Comparison of ENCODE assay signal across 8 cellular contexts in genomic region chr7:150898475-150899011, GRCh38. TPM values are rescaled to one million over a fixed set of nuclear protein-coding genes. Genes with fewer than 3 reads are reported as not detected.
A peak's percentile ranks its signal among the peaks of the same experiment; 100 is the strongest.
DNase-seq lines count a peak whose midpoint lies in the region; ATAC-seq, FAIRE-seq and TF ChIP-seq lines count a peak whose summit lies in the region.

No MANE protein-coding gene starts in this region.

- no peak overlapping the region for H3K9ac ChIP-seq in neural progenitor cell

- peaks cover 3% of the 10 kb centered on the region for H3K9me3 ChIP-seq in neural progenitor cell (ENCODE audit: low read depth)

- H3K9me3 Mint-ChIP-seq in activated T-helper 1 cell treated with anti-CD3 and anti-CD28 coated beads, Interleukin-12 subunit alpha, Interleukin-12 subunit beta, Interleukin-2, Interleukin-4 antibody, amounts not matched to agents 30 ng/mL and 10 ng/mL and 1 ng/mL, durations not matched to agents 14 hours and 24 hours and 36 hours, result no peaks in the 10 kb centered on the region
- peaks cover 9% of the 10 kb centered on the region for H3K9me3 Mint-ChIP-seq in neural progenitor cell

- peaks cover 33% of the 10 kb centered on the region for H3K27me3 Mint-ChIP-seq in activated T-helper 1 cell treated with anti-CD3 and anti-CD28 coated beads, Interleukin-12 subunit alpha, Interleukin-12 subunit beta, Interleukin-2, Interleukin-4 antibody, amounts not matched to agents 30 ng/mL and 10 ng/mL and 1 ng/mL, durations not matched to agents 14 hours and 24 hours and 36 hours (ENCODE audit: insufficient read depth)
- H3K27me3 Mint-ChIP-seq in neural progenitor cell (ENCODE audit: insufficient read depth, low read depth), result peaks cover 22% of the 10 kb centered on the region

- peaks cover 6% of the 10 kb centered on the region for H3K4me1 Mint-ChIP-seq in activated T-helper 1 cell treated with anti-CD3 and anti-CD28 coated beads, Interleukin-12 subunit alpha, Interleukin-12 subunit beta, Interleukin-2, Interleukin-4 antibody, amounts not matched to agents 30 ng/mL and 10 ng/mL and 1 ng/mL, durations not matched to agents 14 hours and 24 hours and 36 hours (ENCODE audit: low read depth)
- peaks cover 29% of the 10 kb centered on the region for H3K4me1 Mint-ChIP-seq in neural progenitor cell

- no peaks in the 10 kb centered on the region for H3K79me2 ChIP-seq in neural progenitor cell (ENCODE audit: low read depth)

- no peaks in the 10 kb centered on the region for H3K36me3 Mint-ChIP-seq in activated T-helper 1 cell treated with anti-CD3 and anti-CD28 coated beads, Interleukin-12 subunit alpha, Interleukin-12 subunit beta, Interleukin-2, Interleukin-4 antibody, amounts not matched to agents 30 ng/mL and 10 ng/mL and 1 ng/mL, durations not matched to agents 14 hours and 24 hours and 36 hours (ENCODE audit: low read depth)
- no peaks in the 10 kb centered on the region for H3K36me3 Mint-ChIP-seq in neural progenitor cell

- peaks cover 20% of the 10 kb centered on the region for H3K27me3 ChIP-seq in neural progenitor cell

- intact Hi-C loops in activated T-helper 1 cell treated with anti-CD3 and anti-CD28 coated beads, Interleukin-12 subunit alpha, Interleukin-12 subunit beta, Interleukin-2, Interleukin-4 antibody, amounts not matched to agents 30 ng/mL and 10 ng/mL and 1 ng/mL, durations not matched to agents 14 hours and 24 hours and 36 hours (cut with micrococcal nuclease), result loop anchor here (1.0 to 5.0 kb wide), 6 partner anchors 90 to 274 kb away; no protein-coding TSS in a partner anchor

- no peak overlapping the region for H2AFZ ChIP-seq in neural progenitor cell (replicated peaks)

- H3K36me3 ChIP-seq in neural progenitor cell, result no peaks in the 10 kb centered on the region

- DNase-seq in AML-193 (lab: John Stamatoyannopoulos, UW), result peak; percentile 4 to 44
- DNase-seq in HTR-8/SVneo (ENCODE audit: insufficient read length, low spot score), result peak; percentile 69
- DNase-seq in RCC 7860 (ENCODE audit: low spot score), result peak; percentile 28
- DNase-seq in activated T-helper 1 cell treated with anti-CD3 and anti-CD28 coated beads, Interleukin-12 subunit alpha, Interleukin-12 subunit beta, Interleukin-2, Interleukin-4 antibody, amounts not matched to agents 30 ng/mL and 10 ng/mL and 1 ng/mL, durations not matched to agents 14 hours and 24 hours and 36 hours (ENCODE audit: low spot score), result peak; percentile 56
- DNase-seq in fibroblast of pulmonary artery (ENCODE audit: low read depth), result peak; percentile 71
- DNase-seq in neural progenitor cell (ENCODE audit: low spot score), result peak; percentile 84
- DNase-seq in stromal cell of bone marrow (ENCODE audit: low read depth), result peak; percentile 31

- H3K4me3 Mint-ChIP-seq in activated T-helper 1 cell treated with anti-CD3 and anti-CD28 coated beads, Interleukin-12 subunit alpha, Interleukin-12 subunit beta, Interleukin-2, Interleukin-4 antibody, amounts not matched to agents 30 ng/mL and 10 ng/mL and 1 ng/mL, durations not matched to agents 14 hours and 24 hours and 36 hours, result no peak overlapping the region
- H3K4me3 Mint-ChIP-seq in neural progenitor cell, result peak overlapping the region; percentile 13

- no peaks in the 10 kb centered on the region for H3K4me1 ChIP-seq in neural progenitor cell

- H3F3A ChIP-seq in neural progenitor cell (ENCODE audit: low read depth), result no peaks in the 10 kb centered on the region

- FAIRE-seq in HTR-8/SVneo (lab: Jason Lieb, UNC) (peak; percentile 4), RCC 7860 (lab: Jason Lieb, UNC) (no peak)

- TF ChIP-seq CTCF in fibroblast of pulmonary artery (IDR thresholded peaks at IDR 0.05; ENCODE audit: low read length, missing control alignments) (peak; percentile 86), neural progenitor cell (IDR thresholded peaks at IDR 0.05) (peak; percentile 96)

- H3K27ac Mint-ChIP-seq in activated T-helper 1 cell treated with anti-CD3 and anti-CD28 coated beads, Interleukin-12 subunit alpha, Interleukin-12 subunit beta, Interleukin-2, Interleukin-4 antibody, amounts not matched to agents 30 ng/mL and 10 ng/mL and 1 ng/mL, durations not matched to agents 14 hours and 24 hours and 36 hours, result no peak overlapping the region
- H3K27ac Mint-ChIP-seq in neural progenitor cell, result no peak overlapping the region

- H3K27ac ChIP-seq in neural progenitor cell, result no peak overlapping the region

- H3K4me3 ChIP-seq in fibroblast of pulmonary artery (replicated peaks; ENCODE audit: low read depth, low read length) (no peak overlapping the region), neural progenitor cell (no peak overlapping the region)

- ATAC-seq in GM18907 (IDR thresholded peaks at IDR 0.05; ENCODE audit: unreplicated experiment), result peak; percentile 51

- H4K20me1 ChIP-seq in neural progenitor cell (ENCODE audit: low read depth), result no peaks in the 10 kb centered on the region

- no peak overlapping the region for H3K4me2 ChIP-seq in neural progenitor cell

RNA-seq across cellular contexts. Expression of gene AOC1, which starts 46.2 kb away (rescaled TPM):
- not detected in 2 replicates for total RNA-seq in activated T-helper 1 cell treated with anti-CD3 and anti-CD28 coated beads, Interleukin-12 subunit alpha, Interleukin-12 subunit beta, Interleukin-2, Interleukin-4 antibody, amounts not matched to agents 30 ng/mL and 10 ng/mL and 1 ng/mL, durations not matched to agents 14 hours and 24 hours and 36 hours
- not detected in 2 replicates for total RNA-seq in neural progenitor cell (ENCODE audit: low replicate concordance)

Comparison
In these comparisons a context has a peak if more than half of its experiments do, and no peak if none do; other contexts are left out.
1. DNase-seq: peak in every context shown above with its lines; median percentile 84 in neural progenitor cell; 71 in fibroblast of pulmonary artery; 69 in HTR-8/SVneo; 56 in activated T-helper 1 cell treated with anti-CD3 and anti-CD28 coated beads, Interleukin-12 subunit alpha, Interleukin-12 subunit beta, Interleukin-2, Interleukin-4 antibody, amounts not matched to agents 30 ng/mL and 10 ng/mL and 1 ng/mL, durations not matched to agents 14 hours and 24 hours and 36 hours; 31 in stromal cell of bone marrow; 28 in RCC 7860; 24 in AML-193.